9 cellular contexts compared by ENCODE assay signal in genomic region chr10:117663750-117664149, GRCh38.
DNase-seq lines count a peak whose midpoint lies in the region; ATAC-seq lines count a peak whose summit lies in the region.
"Had no signal": no experiment of that assay in that cellular context is flagged by ENCODE, and none has a peak within 500 bp of the region (broad histone marks: within the 10 kb centered on the region; RNA-seq: fewer than 3 reads in every experiment).

No MANE protein-coding gene starts in this region.

- H3K4me1 Mint-ChIP-seq in activated naive CD4-positive, alpha-beta T cell treated with anti-CD3 and anti-CD28 coated beads, Interleukin-2, amount 10 ng/mL, durations not matched to agents 7 days and 5 days = no peaks in the 10 kb centered on the region
- peaks cover 6% of the 10 kb centered on the region for H3K4me1 Mint-ChIP-seq in activated T-helper 1 cell treated with anti-CD3 and anti-CD28 coated beads, Interleukin-12 subunit alpha, Interleukin-12 subunit beta, Interleukin-2, Interleukin-4 antibody, amounts not matched to agents 30 ng/mL and 10 ng/mL and 1 ng/mL, durations not matched to agents 14 hours and 24 hours and 36 hours (ENCODE audit: low read depth)

- peaks cover 3% of the 10 kb centered on the region for H3K27me3 Mint-ChIP-seq in activated naive CD4-positive, alpha-beta T cell treated with anti-CD3 and anti-CD28 coated beads, Interleukin-2, amount 10 ng/mL, durations not matched to agents 7 days and 5 days
- peaks cover 13% of the 10 kb centered on the region for H3K27me3 Mint-ChIP-seq in activated T-helper 1 cell treated with anti-CD3 and anti-CD28 coated beads, Interleukin-12 subunit alpha, Interleukin-12 subunit beta, Interleukin-2, Interleukin-4 antibody, amounts not matched to agents 30 ng/mL and 10 ng/mL and 1 ng/mL, durations not matched to agents 14 hours and 24 hours and 36 hours (ENCODE audit: insufficient read depth)

- CTCF ChIA-PET in activated naive CD4-positive, alpha-beta T cell treated with anti-CD3 and anti-CD28 coated beads, Interleukin-2, amount 10 ng/mL, durations not matched to agents 7 days and 5 days (lab: Charles Lee) = no interaction called here

- peak overlapping the region in 1 of 2 donors; percentile 14 for H3K27ac Mint-ChIP-seq in activated naive CD4-positive, alpha-beta T cell treated with anti-CD3 and anti-CD28 coated beads, Interleukin-2, amount 50 U/mL, for 72 hours
- no peak overlapping the region for H3K27ac Mint-ChIP-seq in activated naive CD4-positive, alpha-beta T cell treated with anti-CD3 and anti-CD28 coated beads, Interleukin-2, amount 10 ng/mL, durations not matched to agents 7 days and 5 days
- H3K27ac Mint-ChIP-seq in activated T-helper 1 cell treated with anti-CD3 and anti-CD28 coated beads, Interleukin-12 subunit alpha, Interleukin-12 subunit beta, Interleukin-2, Interleukin-4 antibody, amounts not matched to agents 30 ng/mL and 10 ng/mL and 1 ng/mL, durations not matched to agents 14 hours and 24 hours and 36 hours = peak overlapping the region; percentile 78
- H3K27ac Mint-ChIP-seq: activated naive CD8-positive, alpha-beta T cell had no signal

- DNase-seq in activated naive CD4-positive, alpha-beta T cell treated with anti-CD3 and anti-CD28 coated beads, Interleukin-2, amount 50 U/mL, for 72 hours (ENCODE audit: low spot score in 2 of 2) = peak in 1 of 2 donors; percentile 20
- DNase-seq in activated naive CD4-positive, alpha-beta T cell treated with anti-CD3 and anti-CD28 coated beads, Interleukin-2, amount 10 ng/mL, durations not matched to agents 7 days and 5 days = no peak
- peak; percentile 9 for DNase-seq in activated T-helper 1 cell treated with anti-CD3 and anti-CD28 coated beads, Interleukin-12 subunit alpha, Interleukin-12 subunit beta, Interleukin-2, Interleukin-4 antibody, amounts not matched to agents 30 ng/mL and 10 ng/mL and 1 ng/mL, durations not matched to agents 14 hours and 24 hours and 36 hours (ENCODE audit: low spot score)
- DNase-seq in stromal cell of bone marrow (ENCODE audit: low read depth) (peak; percentile 97), activated gamma-delta T cell treated with Interleukin-2 at 50 U/mL for 16 hours (no peak), 8988T (no peak), midbrain (lab: John Stamatoyannopoulos, UW) (no peak)

- no peak overlapping the region for H3K4me3 Mint-ChIP-seq in activated naive CD4-positive, alpha-beta T cell treated with anti-CD3 and anti-CD28 coated beads, Interleukin-2, amount 10 ng/mL, durations not matched to agents 7 days and 5 days
- H3K4me3 Mint-ChIP-seq in activated T-helper 1 cell treated with anti-CD3 and anti-CD28 coated beads, Interleukin-12 subunit alpha, Interleukin-12 subunit beta, Interleukin-2, Interleukin-4 antibody, amounts not matched to agents 30 ng/mL and 10 ng/mL and 1 ng/mL, durations not matched to agents 14 hours and 24 hours and 36 hours = no peak overlapping the region
- H3K4me3 Mint-ChIP-seq: activated naive CD8-positive, alpha-beta T cell had no signal

- no peaks in the 10 kb centered on the region for H3K9me3 Mint-ChIP-seq in activated naive CD4-positive, alpha-beta T cell treated with anti-CD3 and anti-CD28 coated beads, Interleukin-2, amount 50 U/mL, for 72 hours
- H3K9me3 Mint-ChIP-seq in activated naive CD4-positive, alpha-beta T cell treated with anti-CD3 and anti-CD28 coated beads, Interleukin-2, amount 10 ng/mL, durations not matched to agents 7 days and 5 days = no peaks in the 10 kb centered on the region
- no peaks in the 10 kb centered on the region for H3K9me3 Mint-ChIP-seq in activated T-helper 1 cell treated with anti-CD3 and anti-CD28 coated beads, Interleukin-12 subunit alpha, Interleukin-12 subunit beta, Interleukin-2, Interleukin-4 antibody, amounts not matched to agents 30 ng/mL and 10 ng/mL and 1 ng/mL, durations not matched to agents 14 hours and 24 hours and 36 hours

- peak; percentile 50 to 98 for ATAC-seq in activated naive CD4-positive, alpha-beta T cell treated with anti-CD3 and anti-CD28 coated beads, Interleukin-2, amount 50 U/mL, for 72 hours
- ATAC-seq in HG02938 (IDR thresholded peaks at IDR 0.05; ENCODE audit: unreplicated experiment) = peak; percentile 100

- intact Hi-C loops in activated T-helper 1 cell treated with anti-CD3 and anti-CD28 coated beads, Interleukin-12 subunit alpha, Interleukin-12 subunit beta, Interleukin-2, Interleukin-4 antibody, amounts not matched to agents 30 ng/mL and 10 ng/mL and 1 ng/mL, durations not matched to agents 14 hours and 24 hours and 36 hours (cut with micrococcal nuclease) = loop anchor here (1.0 kb wide), 1 partner anchor 10 kb away; no protein-coding TSS in a partner anchor

- no peaks in the 10 kb centered on the region for H3K36me3 Mint-ChIP-seq in activated naive CD4-positive, alpha-beta T cell treated with anti-CD3 and anti-CD28 coated beads, Interleukin-2, amount 50 U/mL, for 72 hours
- no peaks in the 10 kb centered on the region for H3K36me3 Mint-ChIP-seq in activated naive CD4-positive, alpha-beta T cell treated with anti-CD3 and anti-CD28 coated beads, Interleukin-2, amount 10 ng/mL, durations not matched to agents 7 days and 5 days
- no peaks in the 10 kb centered on the region for H3K36me3 Mint-ChIP-seq in activated T-helper 1 cell treated with anti-CD3 and anti-CD28 coated beads, Interleukin-12 subunit alpha, Interleukin-12 subunit beta, Interleukin-2, Interleukin-4 antibody, amounts not matched to agents 30 ng/mL and 10 ng/mL and 1 ng/mL, durations not matched to agents 14 hours and 24 hours and 36 hours (ENCODE audit: low read depth)
- H3K36me3 Mint-ChIP-seq: activated naive CD8-positive, alpha-beta T cell had no signal

Comparison
In these comparisons a context has a peak if more than half of its experiments do, and no peak if none do; other contexts are left out.
1. DNase-seq: peak in activated T-helper 1 cell treated with anti-CD3 and anti-CD28 coated beads, Interleukin-12 subunit alpha, Interleukin-12 subunit beta, Interleukin-2, Interleukin-4 antibody, amounts not matched to agents 30 ng/mL and 10 ng/mL and 1 ng/mL, durations not matched to agents 14 hours and 24 hours and 36 hours (single experiment) and stromal cell of bone marrow (single experiment); none in activated naive CD4-positive, alpha-beta T cell treated with anti-CD3 and anti-CD28 coated beads, Interleukin-2, amount 10 ng/mL, durations not matched to agents 7 days and 5 days (single experiment), activated gamma-delta T cell treated with Interleukin-2 at 50 U/mL for 16 hours (single experiment), 8988T (single experiment) and midbrain (single experiment).